In the genomic region with DNA sequence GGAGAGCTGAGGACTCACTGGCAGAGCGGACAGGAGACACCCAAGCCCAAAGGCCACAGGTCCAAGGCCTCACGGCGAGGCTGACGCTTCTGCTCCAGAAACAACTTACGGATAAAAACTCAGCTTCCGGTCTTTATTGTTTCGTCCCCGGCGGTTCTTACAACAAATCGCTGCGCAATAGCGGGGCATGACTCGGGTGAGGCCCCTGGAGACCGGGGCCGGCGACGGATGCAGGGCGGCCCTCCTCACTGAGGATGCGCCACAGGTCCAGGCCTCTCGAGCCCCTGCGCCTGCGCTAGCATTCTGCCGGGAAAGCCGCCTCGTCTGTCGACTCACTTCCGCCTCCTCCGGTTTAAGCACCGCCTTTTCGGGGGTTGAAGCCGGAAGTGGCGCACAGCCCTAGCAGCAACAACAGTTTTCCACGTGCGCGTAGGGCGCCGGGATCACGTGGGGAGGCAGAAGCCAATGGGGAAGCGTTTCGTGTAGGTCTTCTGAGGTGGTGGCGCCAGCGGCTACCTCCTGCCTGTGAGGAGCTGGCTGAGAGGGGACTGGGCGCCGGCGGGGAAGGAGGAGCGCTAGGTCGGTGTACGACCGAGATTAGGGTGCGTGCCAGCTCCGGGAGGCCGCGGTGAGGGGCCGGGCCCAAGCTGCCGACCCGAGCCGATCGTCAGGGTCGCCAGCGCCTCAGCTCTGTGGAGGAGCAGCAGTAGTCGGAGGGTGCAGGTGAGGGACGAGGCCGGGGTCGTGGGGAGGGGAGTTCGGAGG, we compare ENCODE assay signal across 8 cellular contexts. TPM values are rescaled to one million over a fixed set of nuclear protein-coding genes. Genes with fewer than 3 reads are reported as not detected.
A peak's percentile ranks its signal among the peaks of the same experiment; 100 is the strongest.
DNase-seq lines count a peak whose midpoint lies in the region; ATAC-seq and TF ChIP-seq lines count a peak whose summit lies in the region.

Gene DNAJB9 (plus strand): TSS at position 494 of the 765 bp plus-strand sequence. CDS start 1,853 bp downstream, outside the sequence.
A gene with protein sequence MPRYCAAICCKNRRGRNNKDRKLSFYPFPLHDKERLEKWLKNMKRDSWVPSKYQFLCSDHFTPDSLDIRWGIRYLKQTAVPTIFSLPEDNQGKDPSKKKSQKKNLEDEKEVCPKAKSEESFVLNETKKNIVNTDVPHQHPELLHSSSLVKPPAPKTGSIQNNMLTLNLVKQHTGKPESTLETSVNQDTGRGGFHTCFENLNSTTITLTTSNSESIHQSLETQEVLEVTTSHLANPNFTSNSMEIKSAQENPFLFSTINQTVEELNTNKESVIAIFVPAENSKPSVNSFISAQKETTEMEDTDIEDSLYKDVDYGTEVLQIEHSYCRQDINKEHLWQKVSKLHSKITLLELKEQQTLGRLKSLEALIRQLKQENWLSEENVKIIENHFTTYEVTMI (minus strand): TSS at position 326 of the 765 bp plus-strand sequence. CDS start 137 bp downstream, at position 189.

- peaks cover 6% of the 10 kb centered on the region for H3K9me3 Mint-ChIP-seq in activated naive CD8-positive, alpha-beta T cell treated with anti-CD3 and anti-CD28 coated beads, Interleukin-2, amount 50 U/mL, for 24 hours

- H3K9me3 ChIP-seq in ovary (no peaks in the 10 kb centered on the region), thyroid gland (no peaks in the 10 kb centered on the region)

- no peaks in the 10 kb centered on the region for H3K27me3 ChIP-seq in ovary
- no peaks in the 10 kb centered on the region for H3K27me3 ChIP-seq in thyroid gland

- peaks cover 62% of the 10 kb centered on the region for H3K4me1 Mint-ChIP-seq in activated naive CD8-positive, alpha-beta T cell treated with anti-CD3 and anti-CD28 coated beads, Interleukin-2, amount 50 U/mL, for 24 hours

- TF ChIP-seq CTCF in GM12864 (IDR thresholded peaks at IDR 0.05; ENCODE audit: low read depth, low read length, missing control alignments) (no peak), ovary (IDR thresholded peaks at IDR 0.05) (peak in 2 of 3 donors; percentile 18 to 54), thyroid gland (IDR thresholded peaks at IDR 0.05) (peak in 1 of 6 experiments; percentile 5)

- H3K27ac ChIP-seq in ovary (peak within 1 kb of the TSS; percentile 85 to 88), thyroid gland (peak within 1 kb of the TSS; percentile 92 to 97 (median 96))

- DNase-seq in GM12864 (ENCODE audit: low read depth) (peak; percentile 98), NCI-H1417 (lab: John Stamatoyannopoulos, UW) (peak; percentile 100), SW 1271 (lab: John Stamatoyannopoulos, UW) (peak; percentile 98), Right ventricle myocardium inferior (ENCODE audit: missing footprints) (peak; percentile 100), ovary (peak; percentile 99), thyroid gland (peak; percentile 99 to 100)
- peak; percentile 98 for DNase-seq in activated naive CD8-positive, alpha-beta T cell treated with anti-CD3 and anti-CD28 coated beads, Interleukin-2, amount 50 U/mL, for 24 hours

- intact Hi-C loops in Right ventricle myocardium inferior (cut with DNase I) (loop anchor here (1.0 kb wide), 1 partner anchor 43 kb away; the partner anchor contains the start of gene PNPLA8), ovary (cut with DNase I) (loop anchor here in 2 of 4 donors (1.0 to 2.0 kb wide), 2 partner anchors 43 kb away; partner anchors contain the start of gene PNPLA8 (in 2 of the 2)), thyroid gland (cut with DNase I) (loop anchor here (5.0 kb wide), 1 partner anchor 42 kb away; the partner anchor contains the start of gene PNPLA8)

- peaks cover 53% of the 10 kb centered on the region for H3K36me3 Mint-ChIP-seq in activated naive CD8-positive, alpha-beta T cell treated with anti-CD3 and anti-CD28 coated beads, Interleukin-2, amount 50 U/mL, for 24 hours (ENCODE audit: low read depth)

- H3K36me3 ChIP-seq in ovary (no peaks in the 10 kb centered on the region), thyroid gland (peaks cover 0 to 6% of the 10 kb centered on the region in 2 donors)

- peak; percentile 95 for ATAC-seq in HG02759 (IDR thresholded peaks at IDR 0.05; ENCODE audit: unreplicated experiment)
- peak; percentile 94 for ATAC-seq in activated naive CD8-positive, alpha-beta T cell treated with anti-CD3 and anti-CD28 coated beads, Interleukin-2, amount 50 U/mL, for 24 hours
- peak; percentile 99 for ATAC-seq in Right ventricle myocardium inferior

- TF ChIP-seq POLR2A in ovary (IDR thresholded peaks at IDR 0.05) (peak; percentile 97), thyroid gland (IDR thresholded peaks at IDR 0.05) (peak; percentile 92 to 100)

- H3K4me1 ChIP-seq in ovary (ENCODE audit: insufficient read depth) (peaks cover 2% of the 10 kb centered on the region), thyroid gland (peaks cover 18 to 27% of the 10 kb centered on the region in 2 donors)

- peak within 1 kb of the TSS; percentile 99 for H3K27ac Mint-ChIP-seq in activated naive CD8-positive, alpha-beta T cell treated with anti-CD3 and anti-CD28 coated beads, Interleukin-2, amount 50 U/mL, for 24 hours

- TF ChIP-seq EP300 in ovary (IDR thresholded peaks at IDR 0.05), result peak; percentile 88

- H3K27me3 Mint-ChIP-seq in activated naive CD8-positive, alpha-beta T cell treated with anti-CD3 and anti-CD28 coated beads, Interleukin-2, amount 50 U/mL, for 24 hours, result peaks cover 2% of the 10 kb centered on the region

- H3K4me3 Mint-ChIP-seq in activated naive CD8-positive, alpha-beta T cell treated with anti-CD3 and anti-CD28 coated beads, Interleukin-2, amount 50 U/mL, for 24 hours, result peak within 1 kb of the TSS; percentile 98

- H3K4me3 ChIP-seq in GM12864 (ENCODE audit: low read depth, low read length) (peak within 1 kb of the TSS; percentile 87), ovary (peak within 1 kb of the TSS; percentile 92), thyroid gland (replicated peaks in 1 of 3) (peak within 1 kb of the TSS; percentile 73 to 94 (median 80))

- 0 to 1% (median 1%) methylated on average over 47 to 65 of the region's 65 CpGs for WGBS in ovary, 3 donors
- WGBS in thyroid gland, 2 donors, result 0 to 1% methylated on average over 7 to 38 of the region's 65 CpGs

RNA-seq across cellular contexts. Expression of gene DNAJB9, which starts in this region (rescaled TPM):
- total RNA-seq in Right ventricle myocardium inferior, result 34.4 TPM
- 10 to 100 TPM; 17.5 to 44.2 (median 26.5) TPM for total RNA-seq in ovary
- polyA plus RNA-seq in ovary, result 10 to 100 TPM; 21.7 to 23.7 TPM
- 100 to 1,000 TPM in 1 of 4 donors, 10 to 100 TPM in 3; 68.4 to 105 (median 92.0) TPM for total RNA-seq in thyroid gland

RNA-seq across cellular contexts. Expression of the second gene that starts in this region (rescaled TPM):
- total RNA-seq in Right ventricle myocardium inferior (20.3 TPM), ovary (10 to 100 TPM; 18.2 to 44.5 (median 37.5) TPM), thyroid gland (10 to 100 TPM; 32.2 to 48.3 (median 38.9) TPM)
- 10 to 100 TPM; 17.0 to 20.5 TPM for polyA plus RNA-seq in ovary

Comparison
In these comparisons a context has a peak if more than half of its experiments do, and no peak if none do; other contexts are left out.
1. Peak in every context shown above with its lines: DNase-seq, ATAC-seq, H3K4me3 ChIP-seq and H3K27ac ChIP-seq.